In genomic region chr1:47006437-47006836, GRCh38 we compare ENCODE assay signal across 10 cellular contexts. TPM values are rescaled to one million over a fixed set of nuclear protein-coding genes. Genes with fewer than 3 reads are reported as not detected.
"Had no signal": no experiment of that assay in that cellular context is flagged by ENCODE, and none has a peak within 500 bp of the region (broad histone marks: within the 10 kb centered on the region; RNA-seq: fewer than 3 reads in every experiment).

No MANE protein-coding gene starts in this region.

RNA-seq across cellular contexts. Expression of gene CYP4X1, which starts 17.0 kb away (rescaled TPM):
- total RNA-seq: activated CD4-positive, alpha-beta memory T cell treated with anti-CD3 and anti-CD28 coated beads, Interleukin-2, amount 10 ng/mL, durations not matched to agents 7 days and 5 days; activated CD4-positive, alpha-beta T cell treated with anti-CD3 and anti-CD28 coated beads for 36 hours; activated CD4-positive, alpha-beta T cell treated with anti-CD3 and anti-CD28 coated beads, Interleukin-2, amount 10 ng/mL, durations not matched to agents 7 days and 5 days; activated CD8-positive, alpha-beta memory T cell treated with anti-CD3 and anti-CD28 coated beads, Interleukin-2, amount 10 ng/mL, durations not matched to agents 7 days and 5 days; activated CD8-positive, alpha-beta T cell treated with anti-CD3 and anti-CD28 coated beads, Interleukin-2, amount 10 ng/mL, durations not matched to agents 7 days and 5 days; activated naive CD4-positive, alpha-beta T cell treated with anti-CD3 and anti-CD28 coated beads, Interleukin-2, amount 50 U/mL, for 72 hours; activated naive CD8-positive, alpha-beta T cell treated with anti-CD3 and anti-CD28 coated beads for 36 hours; activated T-helper 2 cell treated with anti-CD3 and anti-CD28 coated beads, Interferon-gamma antibody, Interleukin-2, Interleukin-4, amounts not matched to agents 10 μg/mL and 5 μg/mL and 100 μg/mL, durations not matched to agents 14 hours and 24 hours and 36 hours; astrocyte; T-helper 2 cell treated with Interferon-gamma antibody and Interleukin-4, amounts not matched to agents 100 ng/mL and 5 ng/mL, for 36 hours had no signal
